Comparison of ENCODE assay signal across 8 cellular contexts in genomic region chr15:72685925-72686794, GRCh38. TPM values are rescaled to one million over a fixed set of nuclear protein-coding genes. Genes with fewer than 3 reads are reported as not detected.
DNase-seq lines count a peak whose midpoint lies in the region; ATAC-seq, FAIRE-seq and TF ChIP-seq lines count a peak whose summit lies in the region.

TSS of gene BBS4 (plus strand) at chr15:72686207. CDS start at chr15:72686228, 21 bp downstream.
TSS of gene HIGD2B (minus strand) at chr15:72686182. CDS start at chr15:72676374, 9,808 bp downstream.

- H3K27me3 ChIP-seq in Peyer's patch (no peaks in the 10 kb centered on the region), adipocyte (replicated peaks; ENCODE audit: control insufficient read depth, insufficient read depth, low read length) (no peaks in the 10 kb centered on the region)

- TF ChIP-seq POLR2A in GM12891 (IDR thresholded peaks at IDR 0.05; ENCODE audit: low read depth, low read length) (peak; percentile 89), Peyer's patch (IDR thresholded peaks at IDR 0.05) (peak; percentile 51 to 67)

- H3K4me1 ChIP-seq in Peyer's patch, result peaks cover 0 to 11% (median 0%) of the 10 kb centered on the region in 4 donors
- H3K4me1 ChIP-seq in adipocyte (ENCODE audit: control insufficient read depth, insufficient read depth, low read length), result peaks cover 7% of the 10 kb centered on the region

- DNase-seq in GM12891 (ENCODE audit: insufficient read length, low spot score) (peak; percentile 63), Peyer's patch (peak; percentile 85 to 95 (median 93)), adipocyte (ENCODE audit: low read depth) (peak; percentile 93), left ventricle myocardium superior (peak; percentile 91), retina (peak; percentile 97), NCI-H1105 (lab: John Stamatoyannopoulos, UW) (no peak), NCI-H526 treated with DMSO at 0.1 percent for 48 hours (lab: John Stamatoyannopoulos, UW) (no peak)

- H3K4me3 ChIP-seq in Peyer's patch (peak within 1 kb of the TSS; percentile 56 to 94 (median 61)), adipocyte (ENCODE audit: low read length) (peak within 1 kb of the TSS; percentile 90)

- FAIRE-seq in GM12891 (lab: Jason Lieb, UNC), result peak; percentile 93

- H3K9me3 ChIP-seq in Peyer's patch, result no peaks in the 10 kb centered on the region
- H3K9me3 ChIP-seq in adipocyte (ENCODE audit: control insufficient read depth, low read length), result no peaks in the 10 kb centered on the region

- H3K9ac ChIP-seq in adipocyte (ENCODE audit: low read length), result peak within 1 kb of the TSS; percentile 89

- H3K36me3 ChIP-seq in Peyer's patch (no peaks in the 10 kb centered on the region), adipocyte (ENCODE audit: control insufficient read depth, insufficient read depth, low read length, severe bottlenecking) (no peaks in the 10 kb centered on the region)

- TF ChIP-seq CTCF in Peyer's patch (IDR thresholded peaks at IDR 0.05), result no peak

- intact Hi-C loops in left ventricle myocardium superior (cut with micrococcal nuclease), result no loop called here

- peak within 1 kb of the TSS; percentile 80 to 98 (median 82) for H3K27ac ChIP-seq in Peyer's patch

- ATAC-seq in HG02759 (IDR thresholded peaks at IDR 0.05; ENCODE audit: unreplicated experiment), result peak; percentile 98
- peak; percentile 98 for ATAC-seq in left ventricle myocardium superior

TF ChIP-seq in GM12891, 5 proteins besides CTCF, POLR2A, EP300 and RAD21:
- TF ChIP-seq PAX5 (IDR thresholded peaks at IDR 0.05; ENCODE audit: insufficient read depth, low read length, severe bottlenecking) (no peak), POU2F2 (IDR thresholded peaks at IDR 0.05; ENCODE audit: low read depth, low read length) (peak; percentile 64; the same call in 1 of the 2 replicates), POLR2AphosphoS5 (IDR thresholded peaks at IDR 0.05; ENCODE audit: low read depth, low read length) (peak; percentile 68), TAF1 (IDR thresholded peaks at IDR 0.05; ENCODE audit: low read depth, low read length) (peak; percentile 83), SPI1 (IDR thresholded peaks at IDR 0.05; ENCODE audit: low read depth, low read length) (peak; percentile 78)

RNA-seq across cellular contexts. Expression of gene BBS4, which starts in this region (rescaled TPM):
- 8.9 TPM for polyA plus RNA-seq in GM12891 (2012; ENCODE audit: low read depth, missing spikeins)
- 10 to 100 TPM; 13.8 to 37.3 (median 24.7) TPM for total RNA-seq in Peyer's patch
- 9.6 TPM for total RNA-seq in left ventricle myocardium superior

RNA-seq across cellular contexts. Expression of gene HIGD2B, which starts in this region (rescaled TPM):
- not detected for polyA plus RNA-seq in GM12891 (2012; ENCODE audit: low read depth, missing spikeins)
- not detected for total RNA-seq in Peyer's patch
- not detected for total RNA-seq in left ventricle myocardium superior

Comparison
In these comparisons a context has a peak if more than half of its experiments do, and no peak if none do; other contexts are left out.
1. DNase-seq: peak in GM12891 (single experiment), Peyer's patch (3 of 3), adipocyte (single experiment), left ventricle myocardium superior (single experiment) and retina (single experiment); none in NCI-H1105 (single experiment) and NCI-H526 treated with DMSO at 0.1 percent for 48 hours (single experiment).